ENCODE assay signal across 8 cellular contexts in the genomic region with DNA sequence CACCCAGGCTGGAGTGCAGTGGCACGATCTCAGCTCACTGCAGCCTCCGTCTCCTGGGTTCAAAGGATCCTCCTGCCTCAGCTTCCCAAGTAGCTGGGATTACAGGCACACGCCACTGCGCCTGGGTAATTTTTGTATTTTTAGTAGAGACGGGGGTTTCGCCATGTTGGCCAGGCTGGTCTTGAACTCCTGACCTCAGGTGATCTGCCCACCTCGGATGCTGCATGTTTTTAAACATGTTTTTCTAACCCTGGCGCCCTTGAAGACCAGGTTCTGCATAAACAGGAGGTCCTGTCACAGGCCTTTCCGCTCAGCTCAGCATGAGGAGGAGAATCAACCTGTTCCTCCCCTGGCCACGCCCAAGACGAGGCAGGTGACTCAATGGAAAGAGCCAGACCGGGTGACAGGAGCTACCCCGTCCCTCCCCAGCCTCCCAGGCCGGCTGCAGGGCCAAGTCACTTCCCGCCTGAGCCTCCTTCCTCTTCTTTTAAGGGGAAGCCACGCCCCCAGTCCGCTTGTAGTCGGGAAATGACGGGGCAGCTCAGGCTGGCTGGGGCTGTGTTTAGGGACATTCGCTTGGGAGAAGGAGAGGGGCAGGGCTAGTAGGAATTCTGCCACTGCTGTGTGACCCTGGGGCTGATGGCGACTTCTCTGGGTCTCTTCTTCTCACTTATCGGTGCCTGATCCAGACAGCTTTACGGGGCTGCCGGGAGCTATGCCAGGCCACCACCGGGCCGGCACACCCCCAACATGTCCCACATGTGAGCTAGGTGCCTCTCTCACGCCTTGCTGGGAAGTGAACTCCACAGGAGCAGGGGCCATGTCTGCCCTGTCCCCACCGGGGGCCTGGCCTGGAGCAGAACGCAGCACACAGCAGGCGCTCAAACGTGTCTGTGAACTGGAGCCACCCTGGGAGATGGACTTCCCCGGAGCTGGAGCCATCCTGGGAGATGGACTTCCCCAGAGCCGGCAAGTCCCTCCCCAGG. TPM values are rescaled to one million over a fixed set of nuclear protein-coding genes. Genes with fewer than 3 reads are reported as not detected.
DNase-seq lines count a peak whose midpoint lies in the region; ATAC-seq and TF ChIP-seq lines count a peak whose summit lies in the region.

No MANE protein-coding gene starts in this region.

- intact Hi-C loops in CD4-positive, alpha-beta memory T cell (cut with micrococcal nuclease), result loop anchor here (1.0 to 10.0 kb wide), 2 partner anchors 54 to 135 kb away; a partner anchor contains a TSS
- intact Hi-C loops in activated T-helper 2 cell treated with anti-CD3 and anti-CD28 coated beads, Interferon-gamma antibody, Interleukin-2, Interleukin-4, amounts not matched to agents 10 μg/mL and 5 μg/mL and 100 μg/mL, durations not matched to agents 14 hours and 24 hours and 36 hours (cut with micrococcal nuclease), result loop anchor here (2.0 to 10.0 kb wide), 3 partner anchors 57 to 495 kb away; a partner anchor contains a TSS
- intact Hi-C loops in prostate gland (cut with DNase I), result no loop called here

- peak; percentile 89 to 93 for ATAC-seq in upper lobe of left lung (ENCODE audit: low FRiP score in 2 of 2)

- peaks cover 11% of the 10 kb centered on the region for H3K36me3 ChIP-seq in CD4-positive, alpha-beta memory T cell (ENCODE audit: insufficient read depth, low read length)
- peaks cover 5% of the 10 kb centered on the region for H3K36me3 ChIP-seq in H7 (replicated peaks; ENCODE audit: control insufficient read depth, insufficient read depth, low read length)
- H3K36me3 ChIP-seq in prostate gland, result no peaks in the 10 kb centered on the region
- peaks cover 0 to 39% (median 24%) of the 10 kb centered on the region in 4 donors for H3K36me3 ChIP-seq in upper lobe of left lung

- 46% methylated on average over 33 of the region's 33 CpGs for WGBS in prostate gland
- WGBS in upper lobe of left lung, 2 donors, result 30 to 33% methylated on average over 10 to 27 of the region's 33 CpGs

- peak; percentile 70 to 97 (median 76) for DNase-seq in CD4-positive, alpha-beta memory T cell
- DNase-seq in H7, result peak; percentile 87
- DNase-seq in OCI-M1 (lab: John Stamatoyannopoulos, UW), result peak; percentile 88
- DNase-seq in activated T-helper 2 cell treated with anti-CD3 and anti-CD28 coated beads, Interferon-gamma antibody, Interleukin-2, Interleukin-4, amounts not matched to agents 10 μg/mL and 5 μg/mL and 100 μg/mL, durations not matched to agents 14 hours and 24 hours and 36 hours (ENCODE audit: low spot score), result peak; percentile 92
- DNase-seq in globus pallidus (ENCODE audit: low spot score), result peak; percentile 74
- peak; percentile 64 for DNase-seq in prostate gland (ENCODE audit: low spot score)
- peak; percentile 90 to 100 for DNase-seq in upper lobe of left lung
- DNase-seq in NCI-H446 (lab: John Stamatoyannopoulos, UW), result no peak

- H3K4me3 ChIP-seq in CD4-positive, alpha-beta memory T cell (ENCODE audit: low read length in 2 of 2), result peak overlapping the region; percentile 52 to 59
- H3K4me3 ChIP-seq in H7 (ENCODE audit: insufficient read depth, low read depth, low read length) (no peak overlapping the region), prostate gland (no peak overlapping the region), upper lobe of left lung (peak overlapping the region in 3 of 4 donors; percentile 7 to 41 (median 29))

- no peaks in the 10 kb centered on the region for H3K27me3 Mint-ChIP-seq in CD4-positive, alpha-beta memory T cell
- H3K27me3 Mint-ChIP-seq in activated T-helper 2 cell treated with anti-CD3 and anti-CD28 coated beads, Interferon-gamma antibody, Interleukin-2, Interleukin-4, amounts not matched to agents 10 μg/mL and 5 μg/mL and 100 μg/mL, durations not matched to agents 14 hours and 24 hours and 36 hours (ENCODE audit: low read depth), result no peaks in the 10 kb centered on the region

- TF ChIP-seq POLR2A in prostate gland (IDR thresholded peaks at IDR 0.05), result peak; percentile 44
- peak in 2 of 4 donors; percentile 65 to 71 for TF ChIP-seq POLR2A in upper lobe of left lung (IDR thresholded peaks at IDR 0.05)

- peaks cover 0 to 15% of the 10 kb centered on the region in 2 donors for H3K36me3 Mint-ChIP-seq in CD4-positive, alpha-beta memory T cell
- peaks cover 64% of the 10 kb centered on the region for H3K36me3 Mint-ChIP-seq in activated T-helper 2 cell treated with anti-CD3 and anti-CD28 coated beads, Interferon-gamma antibody, Interleukin-2, Interleukin-4, amounts not matched to agents 10 μg/mL and 5 μg/mL and 100 μg/mL, durations not matched to agents 14 hours and 24 hours and 36 hours (ENCODE audit: low read depth)

- TF ChIP-seq EP300 in upper lobe of left lung (IDR thresholded peaks at IDR 0.05), result peak in 3 of 4 donors; percentile 96 to 98 (median 98)

- H3K4me1 Mint-ChIP-seq in CD4-positive, alpha-beta memory T cell, result peaks cover 25 to 69% (median 52%) of the 10 kb centered on the region in 4 donors
- H3K4me1 Mint-ChIP-seq in activated T-helper 2 cell treated with anti-CD3 and anti-CD28 coated beads, Interferon-gamma antibody, Interleukin-2, Interleukin-4, amounts not matched to agents 10 μg/mL and 5 μg/mL and 100 μg/mL, durations not matched to agents 14 hours and 24 hours and 36 hours (ENCODE audit: low read depth), result peaks cover 37% of the 10 kb centered on the region

- H3K27me3 ChIP-seq in CD4-positive, alpha-beta memory T cell (ENCODE audit: insufficient read depth, low read length), result no peaks in the 10 kb centered on the region
- H3K27me3 ChIP-seq in H7 (ENCODE audit: control insufficient read depth, insufficient read depth, low read length), result no peaks in the 10 kb centered on the region
- H3K27me3 ChIP-seq in prostate gland (replicated peaks; ENCODE audit: insufficient read depth), result no peaks in the 10 kb centered on the region
- H3K27me3 ChIP-seq in upper lobe of left lung, result no peaks in the 10 kb centered on the region

- H3K4me3 Mint-ChIP-seq in CD4-positive, alpha-beta memory T cell, result peak overlapping the region; percentile 86 to 96 (median 91)
- H3K4me3 Mint-ChIP-seq in activated T-helper 2 cell treated with anti-CD3 and anti-CD28 coated beads, Interferon-gamma antibody, Interleukin-2, Interleukin-4, amounts not matched to agents 10 μg/mL and 5 μg/mL and 100 μg/mL, durations not matched to agents 14 hours and 24 hours and 36 hours (ENCODE audit: low read depth), result peak overlapping the region; percentile 89

- peak overlapping the region; percentile 94 to 100 (median 97) for H3K27ac Mint-ChIP-seq in CD4-positive, alpha-beta memory T cell
- peak overlapping the region; percentile 100 for H3K27ac Mint-ChIP-seq in activated T-helper 2 cell treated with anti-CD3 and anti-CD28 coated beads, Interferon-gamma antibody, Interleukin-2, Interleukin-4, amounts not matched to agents 10 μg/mL and 5 μg/mL and 100 μg/mL, durations not matched to agents 14 hours and 24 hours and 36 hours

- no peak for TF ChIP-seq CTCF in prostate gland (IDR thresholded peaks at IDR 0.05)
- peak in 1 of 6 experiments; percentile 5 for TF ChIP-seq CTCF in upper lobe of left lung (IDR thresholded peaks at IDR 0.05)

- peaks cover 88% of the 10 kb centered on the region for H3K4me1 ChIP-seq in CD4-positive, alpha-beta memory T cell (ENCODE audit: insufficient read depth, low read length)
- H3K4me1 ChIP-seq in prostate gland (replicated peaks) (peaks cover 13% of the 10 kb centered on the region), upper lobe of left lung (peaks cover 83 to 95% (median 92%) of the 10 kb centered on the region in 4 donors)

- H3K9me3 ChIP-seq in CD4-positive, alpha-beta memory T cell (ENCODE audit: control insufficient read depth in 1 of 2, low read length in 2 of 2), result no peaks in the 10 kb centered on the region
- H3K9me3 ChIP-seq in prostate gland (no peaks in the 10 kb centered on the region), upper lobe of left lung (no peaks in the 10 kb centered on the region)

- POLR2A ChIA-PET in CD4-positive, alpha-beta memory T cell (lab: Charles Lee; ENCODE audit: partially characterized antibody), result interaction anchor here (0.6 to 3.7 kb wide), 15 partner anchors 9 to 690 kb away, joined by 3 to 29 read pairs (median 4); a partner anchor contains a TSS

- H3K9me3 Mint-ChIP-seq in CD4-positive, alpha-beta memory T cell, result no peaks in the 10 kb centered on the region
- H3K9me3 Mint-ChIP-seq in activated T-helper 2 cell treated with anti-CD3 and anti-CD28 coated beads, Interferon-gamma antibody, Interleukin-2, Interleukin-4, amounts not matched to agents 10 μg/mL and 5 μg/mL and 100 μg/mL, durations not matched to agents 14 hours and 24 hours and 36 hours, result no peaks in the 10 kb centered on the region

- CTCF ChIA-PET in CD4-positive, alpha-beta memory T cell (lab: Charles Lee; ENCODE audit: partially characterized antibody), result interaction anchor here (1.5 to 7.2 kb wide), 5 partner anchors 9 to 92 kb away, joined by 4 to 58 read pairs (median 8); no protein-coding TSS in a partner anchor

- H3K27ac ChIP-seq in CD4-positive, alpha-beta memory T cell (ENCODE audit: low read depth, low read length), result peak overlapping the region; percentile 77
- H3K27ac ChIP-seq in prostate gland (peak overlapping the region; percentile 40 to 72), upper lobe of left lung (peak overlapping the region; percentile 94 to 98 (median 97))

RNA-seq across cellular contexts. Expression of a gene that starts 6.1 kb away (rescaled TPM):
- 10 to 100 TPM; 43.0 to 45.4 TPM for total RNA-seq in CD4-positive, alpha-beta memory T cell
- polyA plus RNA-seq in CD4-positive, alpha-beta memory T cell, result 1 to 10 TPM in 1 of 2 donors, not detected in 1; 6.0 TPM
- 32.2 and 33.3 TPM in 2 replicates for total RNA-seq in H7 (2014; rRNA removed; shearing (Covaris generic))
- 81.3 and 83.8 TPM in 2 replicates for total RNA-seq in activated T-helper 2 cell treated with anti-CD3 and anti-CD28 coated beads, Interferon-gamma antibody, Interleukin-2, Interleukin-4, amounts not matched to agents 10 μg/mL and 5 μg/mL and 100 μg/mL, durations not matched to agents 14 hours and 24 hours and 36 hours
- total RNA-seq in prostate gland (10 to 100 TPM; 38.0 to 63.3 TPM), upper lobe of left lung (100 to 1,000 TPM in 4 of 6 donors, 10 to 100 TPM in 2; 49.6 to 175 (median 110) TPM)

RNA-seq across cellular contexts. Expression of a gene that starts 56.9 kb away (rescaled TPM):
- total RNA-seq in CD4-positive, alpha-beta memory T cell, result 10 to 100 TPM; 82.9 to 87.7 TPM
- polyA plus RNA-seq in CD4-positive, alpha-beta memory T cell, result 10 to 100 TPM in 1 of 2 donors, 1 to 10 TPM in 1; 6.6 to 39.3 TPM
- total RNA-seq in H7 (2014; rRNA removed; shearing (Covaris generic)), result 17.7 and 23.2 TPM in 2 replicates
- 74.5 and 77.5 TPM in 2 replicates for total RNA-seq in activated T-helper 2 cell treated with anti-CD3 and anti-CD28 coated beads, Interferon-gamma antibody, Interleukin-2, Interleukin-4, amounts not matched to agents 10 μg/mL and 5 μg/mL and 100 μg/mL, durations not matched to agents 14 hours and 24 hours and 36 hours
- total RNA-seq in prostate gland (100 to 1,000 TPM in 1 of 2 donors, 10 to 100 TPM in 1; 94.7 to 111 TPM), upper lobe of left lung (10 to 100 TPM; 64.1 to 89.1 (median 72.1) TPM)

Comparison
In these comparisons a context has a peak if more than half of its experiments do, and no peak if none do; other contexts are left out.
1. DNase-seq: peak in CD4-positive, alpha-beta memory T cell (5 of 5), H7 (single experiment), OCI-M1 (single experiment), activated T-helper 2 cell treated with anti-CD3 and anti-CD28 coated beads, Interferon-gamma antibody, Interleukin-2, Interleukin-4, amounts not matched to agents 10 μg/mL and 5 μg/mL and 100 μg/mL, durations not matched to agents 14 hours and 24 hours and 36 hours (single experiment), globus pallidus (single experiment), prostate gland (single experiment) and upper lobe of left lung (2 of 2); none in NCI-H446 (0 of 2).
2. H3K4me3 ChIP-seq: peak in CD4-positive, alpha-beta memory T cell (2 of 2) and upper lobe of left lung (3 of 4); none in H7 (single experiment) and prostate gland (0 of 2).
3. Peak in every context shown above with its lines, with median percentiles within 50 percentile points of each other: H3K27ac ChIP-seq.